ENCODE assay signal across 28 cellular contexts in the genomic region with DNA sequence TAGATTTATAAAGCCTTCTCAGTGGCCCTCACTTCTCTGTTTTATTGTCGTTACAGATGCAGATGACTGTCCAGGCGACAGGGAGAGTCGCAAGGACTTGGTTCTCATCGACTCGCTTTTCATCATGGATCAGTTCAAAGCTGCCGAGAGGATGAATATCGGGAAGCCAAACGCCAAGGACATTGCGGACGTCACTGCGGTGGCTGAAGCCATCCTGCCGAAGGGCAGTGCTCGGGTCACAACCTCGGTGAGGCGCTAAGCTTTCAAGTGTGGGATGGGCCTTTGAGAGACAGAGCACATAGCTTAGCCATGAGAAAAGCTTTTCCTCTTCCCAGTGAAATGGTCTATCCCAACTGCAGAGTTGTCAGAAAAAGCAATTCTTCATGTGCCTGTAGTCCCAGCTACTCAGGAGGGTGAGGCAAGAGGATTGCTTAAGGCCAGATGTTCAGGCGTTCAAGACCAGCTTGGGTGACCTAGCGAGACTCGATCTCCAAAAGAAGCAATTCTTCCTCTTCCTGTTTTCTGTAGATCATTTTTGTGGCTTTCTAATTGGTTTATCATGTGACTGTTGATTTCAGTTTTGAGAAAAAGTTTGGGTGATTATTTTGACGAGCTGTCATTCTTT. TPM values are rescaled to one million over a fixed set of nuclear protein-coding genes. Genes with fewer than 3 reads are reported as not detected.
A peak's percentile ranks its signal among the peaks of the same experiment; 100 is the strongest.
DNase-seq lines count a peak whose midpoint lies in the region; FAIRE-seq and TF ChIP-seq lines count a peak whose summit lies in the region.
"Had no signal": no experiment of that assay in that cellular context is flagged by ENCODE, and none has a peak within 500 bp of the region (broad histone marks: within the 10 kb centered on the region; RNA-seq: fewer than 3 reads in every experiment).

No MANE protein-coding gene starts in this region.

- no peak overlapping the region for H3K4me3 ChIP-seq in spleen
- H3K4me3 ChIP-seq in esophagus squamous epithelium: no peak overlapping the region
- H3K4me3 ChIP-seq: gastroesophageal sphincter, GM23248, hepatocyte, left lung, sigmoid colon, suprapubic skin had no signal

- H3K27ac ChIP-seq in spleen (no peak overlapping the region), esophagus squamous epithelium (no peak overlapping the region)
- H3K27ac ChIP-seq: C4-2B, gastroesophageal sphincter, GM23248, hepatocyte, left lung, sigmoid colon, suprapubic skin, VCaP had no signal

- peaks cover 0 to 95% (median 58%) of the 10 kb centered on the region in 6 donors for H3K36me3 ChIP-seq in spleen
- peaks cover 7 to 89% (median 23%) of the 10 kb centered on the region in 3 donors for H3K36me3 ChIP-seq in esophagus squamous epithelium

- H3K27me3 ChIP-seq in spleen (replicated peaks in 1 of 7): no peaks in the 10 kb centered on the region
- H3K27me3 ChIP-seq in esophagus squamous epithelium: no peaks in the 10 kb centered on the region
- H3K27me3 ChIP-seq: gastroesophageal sphincter, hepatocyte, left lung, sigmoid colon, suprapubic skin had no signal

- TF ChIP-seq CTCF in spleen (IDR thresholded peaks at IDR 0.05 in 8 of 11, conservative IDR thresholded peaks at IDR 0.05 in 3 of 11): no peak
- no peak for TF ChIP-seq CTCF in D721Med (IDR thresholded peaks at IDR 0.05; ENCODE audit: insufficient read depth, missing control alignments)
- TF ChIP-seq CTCF in esophagus squamous epithelium (IDR thresholded peaks at IDR 0.05): no peak

- TF ChIP-seq POLR2A in spleen (IDR thresholded peaks at IDR 0.05) (no peak), esophagus squamous epithelium (IDR thresholded peaks at IDR 0.05) (no peak)

- FAIRE-seq in D721Med (lab: Jason Lieb, UNC): no peak
- FAIRE-seq: GM12891 had no signal

- H3K9me3 ChIP-seq in spleen (no peaks in the 10 kb centered on the region), esophagus squamous epithelium (no peaks in the 10 kb centered on the region)
- H3K9me3 ChIP-seq: gastroesophageal sphincter, left lung, sigmoid colon, suprapubic skin had no signal

- 83 to 94% (median 88%) methylated on average over 19 of the region's 19 CpGs for WGBS in spleen, 5 donors
- WGBS in esophagus squamous epithelium, 2 donors: 92 to 93% methylated on average over 17 of the region's 19 CpGs

- intact Hi-C loops in spleen (cut with DNase I; ENCODE audit: low total_unique reads): no loop called here
- intact Hi-C loops in esophagus squamous epithelium (cut with DNase I): loop anchor here (10.0 kb wide), 1 partner anchor 161 kb away; no protein-coding TSS in a partner anchor

- peaks cover 0 to 3% (median 0%) of the 10 kb centered on the region in 6 donors for H3K4me1 ChIP-seq in spleen
- H3K4me1 ChIP-seq in esophagus squamous epithelium: no peaks in the 10 kb centered on the region
- H3K4me1 ChIP-seq: gastroesophageal sphincter, left lung, sigmoid colon, suprapubic skin had no signal

- peak; percentile 53 for DNase-seq in activated effector memory CD4-positive, alpha-beta T cell treated with anti-CD3 and anti-CD28 coated beads, Interleukin-2, amount 50 U/mL, for 16 hours
- DNase-seq in activated effector memory CD4-positive, alpha-beta T cell treated with Interleukin-2 at 50 U/mL for 16 hours: no peak
- DNase-seq in MV-4-11 (lab: John Stamatoyannopoulos, UW): peak; percentile 89
- DNase-seq in amniotic epithelial cell (ENCODE audit: low read depth): peak; percentile 62
- peak; percentile 51 for DNase-seq in spleen
- DNase-seq in NCI-H748 treated with DMSO at 0.1 percent for 48 hours (lab: John Stamatoyannopoulos, UW): no peak
- no peak for DNase-seq in D721Med (ENCODE audit: insufficient read length, low spot score)
- DNase-seq in esophagus squamous epithelium (lab: John Stamatoyannopoulos, UW): no peak
- DNase-seq: activated CD4-positive, alpha-beta T cell treated with anti-CD3 and anti-CD28 coated beads for 48 hours; activated naive CD8-positive, alpha-beta T cell treated with anti-CD3 and anti-CD28 coated beads for 36 hours; Calu3; caudate nucleus; GM23248; immature natural killer cell; left lung; mesendoderm; NCI-H1417; NCI-H2029 treated with DMSO at 0.1 percent for 48 hours; NCI-H526 treated with DMSO at 0.1 percent for 48 hours; sigmoid colon; stimulated activated CD4-positive, alpha-beta T cell treated with anti-CD3 and anti-CD28 coated beads, Interleukin-4, amount 100 ng/mL, for 4 hours; stimulated activated naive B cell treated with anti-CD40 and anti-IgM and Interleukin-4, amounts not matched to agents 10 μg/mL and 1 μg/mL and 100 μg/mL, for 72 hours had no signal

RNA-seq across cellular contexts. Expression of a gene that starts 56.4 kb away (rescaled TPM):
- total RNA-seq in spleen: 10 to 100 TPM; 41.1 to 70.2 (median 48.3) TPM
- polyA plus RNA-seq in spleen: 10 to 100 TPM; 11.8 to 20.8 (median 17.5) TPM
- total RNA-seq in esophagus squamous epithelium: 10 to 100 TPM; 10.1 to 23.0 (median 20.9) TPM

Comparison
In these comparisons a context has a peak if more than half of its experiments do, and no peak if none do; other contexts are left out.
1. DNase-seq: peak in activated effector memory CD4-positive, alpha-beta T cell treated with anti-CD3 and anti-CD28 coated beads, Interleukin-2, amount 50 U/mL, for 16 hours (single experiment), MV-4-11 (single experiment), amniotic epithelial cell (single experiment) and spleen (single experiment); none in activated effector memory CD4-positive, alpha-beta T cell treated with Interleukin-2 at 50 U/mL for 16 hours (single experiment), NCI-H748 treated with DMSO at 0.1 percent for 48 hours (single experiment), D721Med (single experiment) and esophagus squamous epithelium (single experiment).